ENCODE assay signal across 8 cellular contexts in genomic region chr18:75247601-75248421, GRCh38. TPM values are rescaled to one million over a fixed set of nuclear protein-coding genes. Genes with fewer than 3 reads are reported as not detected.
DNase-seq lines count a peak whose midpoint lies in the region; ATAC-seq and TF ChIP-seq lines count a peak whose summit lies in the region.

No MANE protein-coding gene starts in this region.

- peak overlapping the region; percentile 79 for H3K27ac Mint-ChIP-seq in Calu3 (ENCODE audit: unreplicated experiment)
- H3K27ac Mint-ChIP-seq in activated naive CD8-positive, alpha-beta T cell treated with anti-CD3 and anti-CD28 coated beads, Interleukin-2, amount 10 ng/mL, durations not matched to agents 7 days and 5 days, result peak overlapping the region; percentile 95

- H3K27me3 ChIP-seq in MG63 (no peaks in the 10 kb centered on the region), right atrium auricular region (no peaks in the 10 kb centered on the region), spleen (replicated peaks in 1 of 7) (no peaks in the 10 kb centered on the region)

- BruUV-seq in Calu3 (replicated peaks; lab: Mats Ljungman, UMichigan), result no TSS peak

- peak overlapping the region; percentile 67 for H3K4me3 Mint-ChIP-seq in Calu3 (ENCODE audit: low read depth, unreplicated experiment)
- H3K4me3 Mint-ChIP-seq in activated naive CD8-positive, alpha-beta T cell treated with anti-CD3 and anti-CD28 coated beads, Interleukin-2, amount 10 ng/mL, durations not matched to agents 7 days and 5 days, result peak overlapping the region; percentile 92

- ATAC-seq in GM19452 (IDR thresholded peaks at IDR 0.05; ENCODE audit: unreplicated experiment) (peak; percentile 62), GM18498 (IDR thresholded peaks at IDR 0.05; ENCODE audit: unreplicated experiment) (no peak)
- ATAC-seq in activated naive CD8-positive, alpha-beta T cell treated with anti-CD3 and anti-CD28 coated beads, Interleukin-2, amount 10 ng/mL, durations not matched to agents 7 days and 5 days (ENCODE audit: low read depth), result peak; percentile 55

- H3K27ac ChIP-seq in right atrium auricular region (peak overlapping the region; percentile 71 to 81), spleen (peak overlapping the region; percentile 67 to 87 (median 84))

- DNase-seq in Calu3 (no peak), MG63 (no peak), right atrium auricular region (ENCODE audit: low spot score) (no peak), spleen (no peak), COLO668 (lab: John Stamatoyannopoulos, UW; ENCODE audit: unreplicated experiment) (no peak)
- DNase-seq in activated naive CD8-positive, alpha-beta T cell treated with anti-CD3 and anti-CD28 coated beads, Interleukin-2, amount 10 ng/mL, durations not matched to agents 7 days and 5 days, result no peak

- peaks cover 9% of the 10 kb centered on the region for H3K4me1 Mint-ChIP-seq in Calu3 (ENCODE audit: low read depth, unreplicated experiment)
- peaks cover 38% of the 10 kb centered on the region for H3K4me1 Mint-ChIP-seq in activated naive CD8-positive, alpha-beta T cell treated with anti-CD3 and anti-CD28 coated beads, Interleukin-2, amount 10 ng/mL, durations not matched to agents 7 days and 5 days

- intact Hi-C loops in Calu3 (cut with micrococcal nuclease; ENCODE audit: unreplicated experiment) (loop anchor here (5.0 kb wide), 1 partner anchor 36 kb away; the partner anchor contains the start of gene TSHZ1), spleen (cut with DNase I; ENCODE audit: low total_unique reads) (no loop called here)

- H3K9me3 ChIP-seq in MG63 (no peaks in the 10 kb centered on the region), right atrium auricular region (no peaks in the 10 kb centered on the region), spleen (peaks cover 0 to 10% (median 0%) of the 10 kb centered on the region in 8 donors)

- WGBS in spleen, 5 donors, result 28 to 32% (median 31%) methylated on average over 8 of the region's 8 CpGs

- H3K36me3 ChIP-seq in MG63 (no peaks in the 10 kb centered on the region), right atrium auricular region (no peaks in the 10 kb centered on the region), spleen (no peaks in the 10 kb centered on the region)

- no peaks in the 10 kb centered on the region for H3K9me3 Mint-ChIP-seq in Calu3 (ENCODE audit: low read depth, unreplicated experiment)
- H3K9me3 Mint-ChIP-seq in activated naive CD8-positive, alpha-beta T cell treated with anti-CD3 and anti-CD28 coated beads, Interleukin-2, amount 10 ng/mL, durations not matched to agents 7 days and 5 days, result peaks cover 3% of the 10 kb centered on the region

- TF ChIP-seq CTCF in Calu3 (IDR thresholded peaks at IDR 0.05; ENCODE audit: unreplicated experiment) (no peak), right atrium auricular region (IDR thresholded peaks at IDR 0.05) (no peak), spleen (IDR thresholded peaks at IDR 0.05 in 8 of 11, conservative IDR thresholded peaks at IDR 0.05 in 3 of 11) (no peak)

- POLR2A ChIA-PET in activated naive CD8-positive, alpha-beta T cell treated with anti-CD3 and anti-CD28 coated beads, Interleukin-2, amount 10 ng/mL, durations not matched to agents 7 days and 5 days (lab: Charles Lee), result interaction anchor here (0.5 to 1.9 kb wide), 3 partner anchors 37 to 46 kb away, joined by 4 to 9 read pairs (median 9); partner anchors contain the start of genes PTGR3 and TSHZ1

- peaks cover 8% of the 10 kb centered on the region for H3K36me3 Mint-ChIP-seq in Calu3 (ENCODE audit: insufficient read depth, unreplicated experiment)
- H3K36me3 Mint-ChIP-seq in activated naive CD8-positive, alpha-beta T cell treated with anti-CD3 and anti-CD28 coated beads, Interleukin-2, amount 10 ng/mL, durations not matched to agents 7 days and 5 days, result peaks cover 4% of the 10 kb centered on the region

- H3K27me3 Mint-ChIP-seq in Calu3 (ENCODE audit: unreplicated experiment), result no peaks in the 10 kb centered on the region
- no peaks in the 10 kb centered on the region for H3K27me3 Mint-ChIP-seq in activated naive CD8-positive, alpha-beta T cell treated with anti-CD3 and anti-CD28 coated beads, Interleukin-2, amount 10 ng/mL, durations not matched to agents 7 days and 5 days

- H3K4me3 ChIP-seq in MG63 (peak overlapping the region; percentile 50), right atrium auricular region (peak overlapping the region; percentile 29 to 41), spleen (peak overlapping the region; percentile 21 to 59 (median 29))

- CTCF ChIA-PET in Calu3 (lab: Charles Lee), result no interaction called here

- H3K4me1 ChIP-seq in right atrium auricular region (peaks cover 0 to 61% of the 10 kb centered on the region in 2 donors), spleen (peaks cover 7 to 86% (median 34%) of the 10 kb centered on the region in 6 donors)

- no peak for TF ChIP-seq POLR2A in spleen (IDR thresholded peaks at IDR 0.05)

RNA-seq across cellular contexts. Expression of gene TSHZ1, which starts 37.2 kb away (rescaled TPM):
- total RNA-seq in Calu3 (2022) (8.6 and 10.8 TPM in 2 replicates), right atrium auricular region (10 to 100 TPM; 14.5 to 19.4 TPM), spleen (10 to 100 TPM; 14.9 to 26.4 (median 19.7) TPM)
- 4.4 and 4.5 TPM in 2 replicates for total RNA-seq in MG63 (2014; rRNA removed; shearing (Covaris generic); ENCODE audit: low replicate concordance)
- 10 to 100 TPM; 23.7 to 25.2 TPM for total RNA-seq in activated naive CD8-positive, alpha-beta T cell treated with anti-CD3 and anti-CD28 coated beads, Interleukin-2, amount 10 ng/mL, durations not matched to agents 7 days and 5 days
- polyA plus RNA-seq in spleen, result 1 to 10 TPM; 4.1 to 6.1 (median 4.2) TPM

RNA-seq across cellular contexts. Expression of gene PTGR3, which starts 38.9 kb away (rescaled TPM):
- total RNA-seq in Calu3 (2022), result 30.2 and 31.7 TPM in 2 replicates
- 8.0 and 21.6 TPM in 2 replicates for total RNA-seq in MG63 (2014; rRNA removed; shearing (Covaris generic); ENCODE audit: low replicate concordance)
- 10 to 100 TPM; 36.6 to 37.2 TPM for total RNA-seq in activated naive CD8-positive, alpha-beta T cell treated with anti-CD3 and anti-CD28 coated beads, Interleukin-2, amount 10 ng/mL, durations not matched to agents 7 days and 5 days
- total RNA-seq in right atrium auricular region, result 10 to 100 TPM; 16.7 to 33.9 TPM
- 10 to 100 TPM; 23.6 to 43.8 (median 36.7) TPM for total RNA-seq in spleen
- 10 to 100 TPM; 11.1 to 16.8 (median 12.3) TPM for polyA plus RNA-seq in spleen
